ENCODE assay signal across 28 cellular contexts in the genomic region with DNA sequence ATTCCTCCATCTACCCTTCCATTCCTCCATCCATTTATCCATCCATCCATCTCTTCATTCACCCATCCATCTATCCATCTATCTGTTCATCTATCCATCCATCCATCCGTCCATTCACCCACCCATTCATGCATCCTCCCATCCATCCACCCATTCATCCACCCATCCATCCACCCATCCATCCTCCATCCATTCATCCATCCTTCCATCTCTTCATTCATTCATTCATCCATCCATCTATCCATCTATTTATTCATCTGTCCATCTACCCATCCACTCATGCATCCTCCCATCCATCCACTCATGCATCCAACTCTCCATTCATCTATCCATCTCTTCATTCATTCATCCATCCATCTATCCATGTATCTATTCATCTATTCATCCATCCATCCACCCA.
A peak's percentile ranks its signal among the peaks of the same experiment; 100 is the strongest.
DNase-seq lines count a peak whose midpoint lies in the region; ATAC-seq, FAIRE-seq and TF ChIP-seq lines count a peak whose summit lies in the region.
"Had no signal": no experiment of that assay in that cellular context is flagged by ENCODE, and none has a peak within 500 bp of the region (broad histone marks: within the 10 kb centered on the region; RNA-seq: fewer than 3 reads in every experiment).

No MANE protein-coding gene starts in this region.

- no peak overlapping the region for H3K4me3 Mint-ChIP-seq in astrocyte (ENCODE audit: unreplicated experiment)
- H3K4me3 Mint-ChIP-seq: CD14-positive monocyte; CD4-positive, alpha-beta memory T cell; CD4-positive, CD25-positive, alpha-beta regulatory T cell; CD8-positive, alpha-beta memory T cell had no signal

- H3K36me3 Mint-ChIP-seq in astrocyte (ENCODE audit: low read depth, unreplicated experiment), result no peaks in the 10 kb centered on the region
- H3K36me3 Mint-ChIP-seq: CD14-positive monocyte; CD4-positive, alpha-beta memory T cell; CD4-positive, CD25-positive, alpha-beta regulatory T cell; CD8-positive, alpha-beta memory T cell had no signal

- no peak overlapping the region for H2BK12ac ChIP-seq in neuronal stem cell (ENCODE audit: low read length)

- H3K36me3 ChIP-seq in HEK293 (ENCODE audit: control insufficient read depth in 2 of 2, insufficient read depth in 1 of 2, low read length in 2 of 2), result no peaks in the 10 kb centered on the region
- no peaks in the 10 kb centered on the region for H3K36me3 ChIP-seq in astrocyte (ENCODE audit: insufficient read depth, low read length)
- H3K36me3 ChIP-seq in MM.1S (replicated peaks; ENCODE audit: insufficient read depth, low read length), result no peaks in the 10 kb centered on the region
- H3K36me3 ChIP-seq in neuronal stem cell (replicated peaks in 1 of 2; ENCODE audit: control insufficient read depth in 2 of 2, insufficient read depth in 2 of 2, low read length in 2 of 2), result no peaks in the 10 kb centered on the region
- H3K36me3 ChIP-seq: BE2C, BLaER1 had no signal

- no peak overlapping the region for H2AFZ ChIP-seq in astrocyte (ENCODE audit: low read depth, low read length)
- no peak overlapping the region for H2AFZ ChIP-seq in MM.1S (ENCODE audit: low read length)
- H2AFZ ChIP-seq in neuronal stem cell (ENCODE audit: low read length), result no peak overlapping the region

- H3K4me1 ChIP-seq in HEK293 (ENCODE audit: control insufficient read depth, insufficient read depth, low read length), result no peaks in the 10 kb centered on the region
- H3K4me1 ChIP-seq in astrocyte (ENCODE audit: insufficient read depth, low read length), result no peaks in the 10 kb centered on the region
- no peaks in the 10 kb centered on the region for H3K4me1 ChIP-seq in MM.1S (ENCODE audit: low read length)
- H3K4me1 ChIP-seq in neuronal stem cell (ENCODE audit: control insufficient read depth in 2 of 2, insufficient read depth in 1 of 2, low read depth in 1 of 2, low read length in 2 of 2), result peaks cover 18 to 25% of the 10 kb centered on the region in 2 donors
- H3K4me1 ChIP-seq: BE2C had no signal

- no peaks in the 10 kb centered on the region for H3F3A ChIP-seq in MM.1S (ENCODE audit: insufficient read depth, low read length)

- no peak overlapping the region for H3K18ac ChIP-seq in neuronal stem cell (ENCODE audit: low read length)

- H3K4me3 ChIP-seq in HEK293 (ENCODE audit: low read depth, low read length) (no peak overlapping the region), astrocyte (ENCODE audit: insufficient read depth, low read depth, low read length) (no peak overlapping the region), MM.1S (ENCODE audit: low read length) (no peak overlapping the region), neuronal stem cell (ENCODE audit: low read length in 2 of 2) (no peak overlapping the region)
- H3K4me3 ChIP-seq: BLaER1, GM12878 had no signal

- H3K4me1 Mint-ChIP-seq in astrocyte (ENCODE audit: low read depth, unreplicated experiment), result no peaks in the 10 kb centered on the region
- H3K4me1 Mint-ChIP-seq: CD14-positive monocyte; CD4-positive, alpha-beta memory T cell; CD4-positive, CD25-positive, alpha-beta regulatory T cell; CD8-positive, alpha-beta memory T cell had no signal

- ATAC-seq in GM21529 (IDR thresholded peaks at IDR 0.05; ENCODE audit: unreplicated experiment), result no peak
- ATAC-seq: GM12878 had no signal

- H4K20me1 ChIP-seq in astrocyte (ENCODE audit: insufficient read depth, low read length), result peaks cover 8% of the 10 kb centered on the region
- H4K20me1 ChIP-seq in MM.1S (ENCODE audit: insufficient read depth, low read length), result no peaks in the 10 kb centered on the region
- H4K20me1 ChIP-seq: BLaER1 had no signal

- H3K9me3 Mint-ChIP-seq in astrocyte (ENCODE audit: unreplicated experiment), result no peaks in the 10 kb centered on the region

- H3K4me2 ChIP-seq in astrocyte (ENCODE audit: low read length), result no peak overlapping the region
- no peak overlapping the region for H3K4me2 ChIP-seq in MM.1S (ENCODE audit: low read depth, low read length)
- H3K4me2 ChIP-seq in neuronal stem cell (ENCODE audit: insufficient read depth, low read length, poor library complexity, severe bottlenecking), result no peak overlapping the region
- H3K4me2 ChIP-seq: BLaER1 had no signal

- H3K23ac ChIP-seq in neuronal stem cell (ENCODE audit: low read depth, low read length, poor library complexity), result no peak overlapping the region

- CTCF ChIA-PET in HEK293 (lab: Yijun Ruan, JAX), result no interaction called here

- H2BK120ac ChIP-seq in neuronal stem cell (ENCODE audit: low read depth, low read length), result no peak overlapping the region

- POLR2A ChIA-PET in HEK293 (lab: Yijun Ruan, JAX), result no interaction called here

- no peak overlapping the region for H2BK5ac ChIP-seq in neuronal stem cell (ENCODE audit: low read length)

- H3K79me2 ChIP-seq in astrocyte (ENCODE audit: insufficient read depth, low read length), result no peaks in the 10 kb centered on the region
- no peaks in the 10 kb centered on the region for H3K79me2 ChIP-seq in MM.1S (ENCODE audit: low read length)

- TF ChIP-seq CTCF in HEK293 (tag by site-specific recombination; IDR thresholded peaks at IDR 0.05) (no peak), astrocyte (IDR thresholded peaks at IDR 0.05; ENCODE audit: insufficient read depth, low read depth, low read length) (no peak), MM.1S (IDR thresholded peaks at IDR 0.05; ENCODE audit: low read length) (no peak)

- no peak overlapping the region for H4K8ac ChIP-seq in neuronal stem cell (ENCODE audit: low read depth, low read length)

- H3K4ac ChIP-seq in neuronal stem cell (ENCODE audit: low read length), result no peak overlapping the region

- no peak overlapping the region for H3K27ac Mint-ChIP-seq in astrocyte (ENCODE audit: unreplicated experiment)
- H3K27ac Mint-ChIP-seq: CD14-positive monocyte; CD4-positive, CD25-positive, alpha-beta regulatory T cell; CD8-positive, alpha-beta memory T cell had no signal

- H2BK15ac ChIP-seq in neuronal stem cell (ENCODE audit: low read length), result no peak overlapping the region

- H3K9me2 ChIP-seq in MM.1S (replicated peaks; ENCODE audit: insufficient read depth, low read length), result no peaks in the 10 kb centered on the region

- no CpG with 5 or more reads among the region's 1 CpG for WGBS in neuronal stem cell (ENCODE audit: extremely low coverage in 2 of 2, insufficient read length in 2 of 2, insufficient replicate concordance in 1 of 2), 2 donors

- H3K79me1 ChIP-seq in neuronal stem cell (ENCODE audit: low read depth, low read length), result peaks cover 2% of the 10 kb centered on the region

- H2AK5ac ChIP-seq in neuronal stem cell (ENCODE audit: low read depth, low read length), result no peak overlapping the region

- H3K9me3 ChIP-seq in HEK293 (ENCODE audit: control insufficient read depth, insufficient read depth, low read depth, low read length), result no peaks in the 10 kb centered on the region
- H3K9me3 ChIP-seq in astrocyte (ENCODE audit: insufficient read depth, low read depth, low read length), result no peaks in the 10 kb centered on the region
- H3K9me3 ChIP-seq in MM.1S (replicated peaks; ENCODE audit: insufficient read depth, low read length), result no peaks in the 10 kb centered on the region
- H3K9me3 ChIP-seq in neuronal stem cell (replicated peaks in 1 of 2; ENCODE audit: control insufficient read depth in 2 of 2, insufficient read depth in 1 of 2, low read depth in 1 of 2, low read length in 2 of 2), result no peaks in the 10 kb centered on the region
- H3K9me3 ChIP-seq: BE2C, BLaER1 had no signal

- no peak overlapping the region for H3K9ac ChIP-seq in astrocyte (ENCODE audit: low read length)
- no peak overlapping the region for H3K9ac ChIP-seq in MM.1S (ENCODE audit: low read length)
- H3K9ac ChIP-seq in neuronal stem cell (ENCODE audit: low read depth, low read length, poor library complexity), result no peak overlapping the region
- H3K9ac ChIP-seq: BLaER1 had no signal

- no peak for DNase-seq in HTR-8/SVneo (ENCODE audit: insufficient read length, low spot score)
- no peak for DNase-seq in astrocyte (ENCODE audit: low read depth)
- DNase-seq in urothelium cell line (ENCODE audit: low spot score), result no peak
- no peak for DNase-seq in MM.1S
- DNase-seq in neuronal stem cell (ENCODE audit: low spot score), result no peak
- DNase-seq: 8988T; ACHN; BE2C; C1 segment of cervical spinal cord; CD4-positive, alpha-beta memory T cell; CD4-positive, CD25-positive, alpha-beta regulatory T cell; CD8-positive, alpha-beta memory T cell; COR-L47; DMS 273 treated with DMSO at 0.1 percent for 48 hours; DMS153; DMS53; DMS79; DND-41; EL; GDM1 had no signal

- no peak overlapping the region for H3K27ac ChIP-seq in HEK293 (ENCODE audit: extremely low read depth, low read depth, low read length)
- no peak overlapping the region for H3K27ac ChIP-seq in astrocyte (ENCODE audit: low read depth, low read length)
- H3K27ac ChIP-seq in MM.1S (ENCODE audit: low read length), result no peak overlapping the region
- no peak overlapping the region for H3K27ac ChIP-seq in neuronal stem cell (replicated peaks; ENCODE audit: low read length)
- H3K27ac ChIP-seq: BLaER1 had no signal

- peaks cover 45% of the 10 kb centered on the region for H3K27me3 Mint-ChIP-seq in astrocyte (ENCODE audit: low read depth, unreplicated experiment)
- H3K27me3 Mint-ChIP-seq: CD4-positive, alpha-beta memory T cell; CD4-positive, CD25-positive, alpha-beta regulatory T cell had no signal

- H3K27me3 ChIP-seq in astrocyte (ENCODE audit: insufficient read depth, low read length), result no peaks in the 10 kb centered on the region
- H3K27me3 ChIP-seq in MM.1S (replicated peaks; ENCODE audit: insufficient read depth, low read length), result peaks cover 73% of the 10 kb centered on the region
- no peaks in the 10 kb centered on the region for H3K27me3 ChIP-seq in neuronal stem cell (ENCODE audit: control insufficient read depth in 3 of 3, insufficient read depth in 3 of 3, low read depth in 1 of 3, low read length in 3 of 3)
- H3K27me3 ChIP-seq: BLaER1 had no signal

- FAIRE-seq in HTR-8/SVneo (lab: Jason Lieb, UNC), result peak; percentile 88
- FAIRE-seq in astrocyte (lab: Jason Lieb, UNC), result peak; percentile 34
- FAIRE-seq in urothelium cell line (lab: Jason Lieb, UNC), result peak; percentile 32
- FAIRE-seq: A204.1, GM12878, GM12892, GM18507 had no signal

- H3K14ac ChIP-seq in neuronal stem cell (ENCODE audit: low read length), result no peak overlapping the region

- no peak overlapping the region for H4K91ac ChIP-seq in neuronal stem cell (ENCODE audit: low read depth, low read length, poor library complexity)

TF ChIP-seq in HEK293, 187 proteins besides CTCF, POLR2A, EP300 and RAD21 (continues in another document):
- TF ChIP-seq ZNF366 (tag by site-specific recombination; conservative IDR thresholded peaks at IDR 0.05), result peak; percentile 93
- TF ChIP-seq ZNF112 (tag by site-specific recombination; IDR thresholded peaks at IDR 0.05), result no peak
- peak; percentile 75 for TF ChIP-seq ZBTB17 (tag by site-specific recombination; IDR thresholded peaks at IDR 0.05)
- TF ChIP-seq ZNF654 (tag by site-specific recombination; IDR thresholded peaks at IDR 0.05; ENCODE audit: low read depth), result no peak
- TF ChIP-seq ZNF514 (tag by site-specific recombination; IDR thresholded peaks at IDR 0.05), result no peak
- TF ChIP-seq SALL2 (tag by site-specific recombination; IDR thresholded peaks at IDR 0.05; ENCODE audit: borderline replicate concordance), result no peak
